8 cellular contexts compared by ENCODE assay signal in genomic region chr2:176001903-176002683, GRCh38. TPM values are rescaled to one million over a fixed set of nuclear protein-coding genes. Genes with fewer than 3 reads are reported as not detected.
DNase-seq lines count a peak whose midpoint lies in the region; ATAC-seq and TF ChIP-seq lines count a peak whose summit lies in the region.

TSS of gene LNPK (minus strand) at chr2:176002267. CDS start at chr2:175995584, 6,683 bp downstream.

- H3K27ac ChIP-seq in liver (ENCODE audit: low read depth in 1 of 2, low read length in 2 of 2), result peak within 1 kb of the TSS; percentile 95 to 97

- no peaks in the 10 kb centered on the region for H3K27me3 ChIP-seq in liver (ENCODE audit: control insufficient read depth in 4 of 4, insufficient read depth in 4 of 4, low read length in 3 of 4)

- TF ChIP-seq RAD21 in liver (IDR thresholded peaks at IDR 0.05), result peak in 1 of 2 donors; percentile 31

- H3K9me3 ChIP-seq in liver (ENCODE audit: control insufficient read depth in 4 of 4, low read length in 3 of 4), result no peaks in the 10 kb centered on the region

- no peak for TF ChIP-seq CTCF in liver (IDR thresholded peaks at IDR 0.05; ENCODE audit: low read depth, low read length, missing input control)

- H3K27me3 Mint-ChIP-seq in dendritic cell treated with granulocyte-macrophage colony-stimulating factor and Interleukin-4, amounts not matched to agents 40 ng/mL and 50 ng/mL, for 4 days, result peaks cover 15% of the 10 kb centered on the region

- under 1% methylated on average over 57 of the region's 57 CpGs for whole genome bisulfite sequencing in liver

- ATAC-seq in GM19372 (IDR thresholded peaks at IDR 0.05; ENCODE audit: low read depth, unreplicated experiment) (peak; percentile 89), HG03558 (IDR thresholded peaks at IDR 0.05; ENCODE audit: extremely low read depth, unreplicated experiment) (peak; percentile 83)

- peak within 1 kb of the TSS; percentile 81 for H3K4me3 Mint-ChIP-seq in dendritic cell treated with granulocyte-macrophage colony-stimulating factor and Interleukin-4, amounts not matched to agents 40 ng/mL and 50 ng/mL, for 4 days

- no peaks in the 10 kb centered on the region for H3K9me3 Mint-ChIP-seq in dendritic cell treated with granulocyte-macrophage colony-stimulating factor and Interleukin-4, amounts not matched to agents 40 ng/mL and 50 ng/mL, for 4 days

- H3K4me1 ChIP-seq in liver (ENCODE audit: control insufficient read depth in 4 of 4, insufficient read depth in 4 of 4, low read length in 3 of 4), result peaks cover 0 to 45% (median 22%) of the 10 kb centered on the region in 4 donors

- peak within 1 kb of the TSS; percentile 88 for H3K27ac Mint-ChIP-seq in dendritic cell treated with granulocyte-macrophage colony-stimulating factor and Interleukin-4, amounts not matched to agents 40 ng/mL and 50 ng/mL, for 4 days

- peak within 1 kb of the TSS; percentile 94 to 99 for H3K9ac ChIP-seq in liver (ENCODE audit: low read depth in 1 of 2, low read length in 2 of 2)

- intact Hi-C loops in dendritic cell treated with granulocyte-macrophage colony-stimulating factor and Interleukin-4, amounts not matched to agents 40 ng/mL and 50 ng/mL, for 4 days (cut with micrococcal nuclease), result loop anchor here (10.0 kb wide), 1 partner anchor 93 kb away; the partner anchor contains the start of genes HOXD12 and HOXD13

- DNase-seq in C1 segment of cervical spinal cord (lab: John Stamatoyannopoulos, UW) (peak; percentile 85 to 97 (median 94)), NCI-H748 treated with DMSO at 0.1 percent for 48 hours (lab: John Stamatoyannopoulos, UW) (peak; percentile 90)
- DNase-seq in activated CD4-positive, alpha-beta T cell treated with anti-CD3 and anti-CD28 coated beads, Interleukin-2, amount 50 U/mL, for 24 hours (ENCODE audit: low read depth in 1 of 2, low spot score in 1 of 2), result peak; percentile 79 to 90
- DNase-seq in stimulated activated CD4-positive, alpha-beta T cell treated with anti-CD3 and anti-CD28 coated beads, Interleukin-4, amount 100 ng/mL, for 24 hours, result peak; percentile 93

- H3K36me3 ChIP-seq in liver (ENCODE audit: control insufficient read depth in 4 of 4, insufficient read depth in 3 of 4, low read depth in 1 of 4, low read length in 3 of 4), result no peaks in the 10 kb centered on the region

- peaks cover 24% of the 10 kb centered on the region for H3K4me1 Mint-ChIP-seq in dendritic cell treated with granulocyte-macrophage colony-stimulating factor and Interleukin-4, amounts not matched to agents 40 ng/mL and 50 ng/mL, for 4 days (ENCODE audit: low read depth)

- peaks cover 14% of the 10 kb centered on the region for H3K36me3 Mint-ChIP-seq in dendritic cell treated with granulocyte-macrophage colony-stimulating factor and Interleukin-4, amounts not matched to agents 40 ng/mL and 50 ng/mL, for 4 days (ENCODE audit: low read depth)

- H3K4me3 ChIP-seq in liver (ENCODE audit: low read depth in 1 of 3, low read length in 3 of 3), result peak within 1 kb of the TSS; percentile 90 to 97 (median 90)

TF ChIP-seq in liver, 16 proteins besides CTCF, POLR2A, EP300 and RAD21:
- no peak for TF ChIP-seq HNF4A (conservative IDR thresholded peaks at IDR 0.05)
- no peak for TF ChIP-seq FOXA1 (IDR thresholded peaks at IDR 0.05)
- no peak for TF ChIP-seq RXRA (IDR thresholded peaks at IDR 0.05)
- TF ChIP-seq GABPA (IDR thresholded peaks at IDR 0.05 in 1 of 2, conservative IDR thresholded peaks at IDR 0.05 in 1 of 2), result no peak
- no peak for TF ChIP-seq ATF3 (IDR thresholded peaks at IDR 0.05)
- no peak for TF ChIP-seq SP1 (IDR thresholded peaks at IDR 0.05)
- TF ChIP-seq REST (IDR thresholded peaks at IDR 0.05), result peak; percentile 78
- TF ChIP-seq, protein P1, sequence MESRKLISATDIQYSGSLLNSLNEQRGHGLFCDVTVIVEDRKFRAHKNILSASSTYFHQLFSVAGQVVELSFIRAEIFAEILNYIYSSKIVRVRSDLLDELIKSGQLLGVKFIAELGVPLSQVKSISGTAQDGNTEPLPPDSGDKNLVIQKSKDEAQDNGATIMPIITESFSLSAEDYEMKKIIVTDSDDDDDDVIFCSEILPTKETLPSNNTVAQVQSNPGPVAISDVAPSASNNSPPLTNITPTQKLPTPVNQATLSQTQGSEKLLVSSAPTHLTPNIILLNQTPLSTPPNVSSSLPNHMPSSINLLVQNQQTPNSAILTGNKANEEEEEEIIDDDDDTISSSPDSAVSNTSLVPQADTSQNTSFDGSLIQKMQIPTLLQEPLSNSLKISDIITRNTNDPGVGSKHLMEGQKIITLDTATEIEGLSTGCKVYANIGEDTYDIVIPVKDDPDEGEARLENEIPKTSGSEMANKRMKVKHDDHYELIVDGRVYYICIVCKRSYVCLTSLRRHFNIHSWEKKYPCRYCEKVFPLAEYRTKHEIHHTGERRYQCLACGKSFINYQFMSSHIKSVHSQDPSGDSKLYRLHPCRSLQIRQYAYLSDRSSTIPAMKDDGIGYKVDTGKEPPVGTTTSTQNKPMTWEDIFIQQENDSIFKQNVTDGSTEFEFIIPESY (IDR thresholded peaks at IDR 0.05), result no peak
- no peak for TF ChIP-seq NR2F2 (IDR thresholded peaks at IDR 0.05)
- TF ChIP-seq TAF1 (conservative IDR thresholded peaks at IDR 0.05), result peak; percentile 75
- TF ChIP-seq EGR1 (IDR thresholded peaks at IDR 0.05; ENCODE audit: low read depth in 2 of 2), result no peak
- TF ChIP-seq YY1 (IDR thresholded peaks at IDR 0.05), result peak; percentile 90
- no peak for TF ChIP-seq JUND (IDR thresholded peaks at IDR 0.05)
- no peak for TF ChIP-seq FOXA2 (IDR thresholded peaks at IDR 0.05)

RNA-seq across cellular contexts. Expression of gene LNPK, which starts in this region (rescaled TPM):
- total RNA-seq in liver, result 10 to 100 TPM; 17.3 to 25.2 TPM
- 1 to 10 TPM; 5.5 to 5.7 TPM for polyA plus RNA-seq in liver

Comparison
In these comparisons a context has a peak if more than half of its experiments do, and no peak if none do; other contexts are left out.
1. Peak in every context shown above with its lines: DNase-seq, ATAC-seq, H3K4me3 ChIP-seq and H3K27ac ChIP-seq.